ENCODE assay signal across 1 cellular context in the genomic region with DNA sequence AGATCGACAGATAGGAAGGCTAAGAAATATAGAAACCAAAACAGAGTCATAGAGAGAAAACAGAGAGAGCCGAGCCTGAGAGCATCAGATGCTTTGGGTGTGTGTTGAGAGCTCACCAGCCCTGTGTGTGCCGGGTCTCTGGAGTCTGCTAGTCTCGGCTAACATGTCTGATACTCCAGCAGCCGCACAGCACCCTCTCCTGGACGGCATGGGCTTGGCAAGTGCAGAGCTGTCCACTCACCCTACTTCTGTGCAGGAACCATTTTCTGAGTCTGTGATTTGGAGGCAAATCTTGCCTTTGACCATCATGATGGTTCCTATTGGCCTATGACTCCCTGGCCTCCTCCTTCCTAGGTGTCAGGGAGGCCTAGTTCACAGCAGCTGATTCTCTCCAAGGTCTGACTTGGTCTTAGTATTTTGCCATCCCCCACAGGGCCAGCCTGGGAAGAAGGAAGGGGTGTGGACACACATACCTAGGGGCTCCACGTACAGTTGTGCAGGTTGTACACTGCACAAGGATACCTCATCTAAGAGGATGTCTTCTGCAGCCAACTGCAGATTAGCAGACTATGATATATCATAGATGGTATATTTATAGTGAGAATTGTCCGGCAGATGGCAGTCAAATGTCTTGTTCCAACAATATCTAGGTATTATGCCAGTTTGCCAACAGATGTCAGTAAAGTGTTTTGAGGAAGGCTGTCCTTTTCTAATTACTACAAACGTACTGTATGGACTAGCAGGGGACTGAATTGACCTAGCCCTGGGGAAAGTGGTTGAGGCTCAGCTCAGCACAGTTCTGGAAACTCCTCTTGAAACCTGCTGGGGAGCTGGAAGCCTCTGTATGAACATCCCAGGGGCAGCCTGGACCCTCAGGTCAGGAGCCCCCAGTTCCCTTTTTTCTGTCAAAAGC.
A peak's percentile ranks its signal among the peaks of the same experiment; 100 is the strongest.
TF ChIP-seq lines count a peak whose summit lies in the region.

No MANE protein-coding gene starts in this region.

TF ChIP-seq in HepG2, 621 proteins besides CTCF, POLR2A, EP300 and RAD21 (continued from another document and continues in another):
- TF ChIP-seq TGIF2 (CRISPR knock-in tag; IDR thresholded peaks at IDR 0.05) (no peak; the same call in 1 of the 2 replicates), LRRFIP1 (CRISPR knock-in tag; conservative IDR thresholded peaks at IDR 0.05) (no peak), HNRNPLL (IDR thresholded peaks at IDR 0.05; ENCODE audit: low read depth, low read length, poor library complexity, severe bottlenecking) (no peak), ZNF441 (CRISPR knock-in tag; IDR thresholded peaks at IDR 0.05; ENCODE audit: borderline replicate concordance) (no peak), CBX1 (IDR thresholded peaks at IDR 0.05; ENCODE audit: low read depth) (peak; percentile 45), ZSCAN30 (CRISPR knock-in tag; IDR thresholded peaks at IDR 0.05) (no peak), REXO4 (CRISPR knock-in tag; IDR thresholded peaks at IDR 0.05; ENCODE audit: borderline replicate concordance) (no peak), HNF4A (CRISPR knock-in tag; IDR thresholded peaks at IDR 0.05) (no peak), KDM1A (CRISPR knock-in tag; IDR thresholded peaks at IDR 0.05) (peak; percentile 71; the same call in 1 of the 2 replicates), ZNF34 (CRISPR knock-in tag; IDR thresholded peaks at IDR 0.05; ENCODE audit: borderline replicate concordance) (0 out of 2 replicates have a peak, but pooled peaks have one; percentile 47), DPF2 (CRISPR knock-in tag; IDR thresholded peaks at IDR 0.05; ENCODE audit: borderline replicate concordance, low read depth) (no peak), ZNF607 (CRISPR knock-in tag; IDR thresholded peaks at IDR 0.05; ENCODE audit: borderline replicate concordance) (no peak), ETV5 (CRISPR knock-in tag; IDR thresholded peaks at IDR 0.05; ENCODE audit: borderline replicate concordance) (no peak; the same call in 1 of the 2 replicates), PTBP1 (IDR thresholded peaks at IDR 0.05; ENCODE audit: low read depth, low read length, poor library complexity, severe bottlenecking) (no peak), ATF2 (CRISPR knock-in tag; IDR thresholded peaks at IDR 0.05) (no peak), MED1 (CRISPR knock-in tag; IDR thresholded peaks at IDR 0.05) (peak; percentile 37), SKIL (CRISPR knock-in tag; IDR thresholded peaks at IDR 0.05; ENCODE audit: borderline replicate concordance) (no peak), XBP1 (CRISPR knock-in tag; IDR thresholded peaks at IDR 0.05) (no peak), SMC3 (IDR thresholded peaks at IDR 0.05; ENCODE audit: low read length) (peak; percentile 89), GZF1 (CRISPR knock-in tag; IDR thresholded peaks at IDR 0.05) (no peak; the same call in 1 of the 2 replicates), NR1H2 (CRISPR knock-in tag; IDR thresholded peaks at IDR 0.05; ENCODE audit: borderline replicate concordance, low read depth) (no peak), TBL1XR1 (IDR thresholded peaks at IDR 0.05; ENCODE audit: borderline replicate concordance, low read length, partially characterized antibody) (peak; percentile 9), MXD4 (CRISPR knock-in tag; IDR thresholded peaks at IDR 0.05) (no peak), CENPT (CRISPR knock-in tag; IDR thresholded peaks at IDR 0.05; ENCODE audit: low read depth) (no peak), PHF8 (CRISPR knock-in tag; IDR thresholded peaks at IDR 0.05) (no peak), RAD51 (IDR thresholded peaks at IDR 0.05; ENCODE audit: borderline replicate concordance) (no peak), ZNF572 (CRISPR knock-in tag; IDR thresholded peaks at IDR 0.05) (0 out of 2 replicates have a peak, but pooled peaks have one; percentile 13), ATF5 (CRISPR knock-in tag; IDR thresholded peaks at IDR 0.05; ENCODE audit: low read depth) (no peak), MEIS2 (CRISPR knock-in tag; IDR thresholded peaks at IDR 0.05) (0 out of 2 replicates have a peak, but pooled peaks have one; percentile 23), NFYB (CRISPR knock-in tag; IDR thresholded peaks at IDR 0.05) (no peak), DNMT3B (CRISPR knock-in tag; conservative IDR thresholded peaks at IDR 0.05) (peak; percentile 47; the same call in 1 of the 2 replicates), HNRNPK (IDR thresholded peaks at IDR 0.05; ENCODE audit: low read depth, low read length, poor library complexity, severe bottlenecking) (no peak), RELA (CRISPR knock-in tag; IDR thresholded peaks at IDR 0.05) (no peak), TFAP4 (IDR thresholded peaks at IDR 0.05; ENCODE audit: borderline replicate concordance, low read depth) (no peak), CREB1 (IDR thresholded peaks at IDR 0.05) (no peak), CREB1 (CRISPR knock-in tag; IDR thresholded peaks at IDR 0.05) (no peak), RBFOX2 (IDR thresholded peaks at IDR 0.05; ENCODE audit: low read depth, low read length) (no peak), ZNF414 (CRISPR knock-in tag; IDR thresholded peaks at IDR 0.05) (no peak), JUND (CRISPR knock-in tag; IDR thresholded peaks at IDR 0.05) (no peak), ZNF331 (CRISPR knock-in tag; IDR thresholded peaks at IDR 0.05) (0 out of 2 replicates have a peak, but pooled peaks have one; percentile 20), SP140L (CRISPR knock-in tag; IDR thresholded peaks at IDR 0.05; ENCODE audit: borderline replicate concordance) (no peak)
- TF ChIP-seq, protein P1, sequence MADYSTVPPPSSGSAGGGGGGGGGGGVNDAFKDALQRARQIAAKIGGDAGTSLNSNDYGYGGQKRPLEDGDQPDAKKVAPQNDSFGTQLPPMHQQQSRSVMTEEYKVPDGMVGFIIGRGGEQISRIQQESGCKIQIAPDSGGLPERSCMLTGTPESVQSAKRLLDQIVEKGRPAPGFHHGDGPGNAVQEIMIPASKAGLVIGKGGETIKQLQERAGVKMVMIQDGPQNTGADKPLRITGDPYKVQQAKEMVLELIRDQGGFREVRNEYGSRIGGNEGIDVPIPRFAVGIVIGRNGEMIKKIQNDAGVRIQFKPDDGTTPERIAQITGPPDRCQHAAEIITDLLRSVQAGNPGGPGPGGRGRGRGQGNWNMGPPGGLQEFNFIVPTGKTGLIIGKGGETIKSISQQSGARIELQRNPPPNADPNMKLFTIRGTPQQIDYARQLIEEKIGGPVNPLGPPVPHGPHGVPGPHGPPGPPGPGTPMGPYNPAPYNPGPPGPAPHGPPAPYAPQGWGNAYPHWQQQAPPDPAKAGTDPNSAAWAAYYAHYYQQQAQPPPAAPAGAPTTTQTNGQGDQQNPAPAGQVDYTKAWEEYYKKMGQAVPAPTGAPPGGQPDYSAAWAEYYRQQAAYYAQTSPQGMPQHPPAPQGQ (CRISPR knock-in tag; IDR thresholded peaks at IDR 0.05; ENCODE audit: borderline replicate concordance) = no peak
- TF ChIP-seq, protein P2, sequence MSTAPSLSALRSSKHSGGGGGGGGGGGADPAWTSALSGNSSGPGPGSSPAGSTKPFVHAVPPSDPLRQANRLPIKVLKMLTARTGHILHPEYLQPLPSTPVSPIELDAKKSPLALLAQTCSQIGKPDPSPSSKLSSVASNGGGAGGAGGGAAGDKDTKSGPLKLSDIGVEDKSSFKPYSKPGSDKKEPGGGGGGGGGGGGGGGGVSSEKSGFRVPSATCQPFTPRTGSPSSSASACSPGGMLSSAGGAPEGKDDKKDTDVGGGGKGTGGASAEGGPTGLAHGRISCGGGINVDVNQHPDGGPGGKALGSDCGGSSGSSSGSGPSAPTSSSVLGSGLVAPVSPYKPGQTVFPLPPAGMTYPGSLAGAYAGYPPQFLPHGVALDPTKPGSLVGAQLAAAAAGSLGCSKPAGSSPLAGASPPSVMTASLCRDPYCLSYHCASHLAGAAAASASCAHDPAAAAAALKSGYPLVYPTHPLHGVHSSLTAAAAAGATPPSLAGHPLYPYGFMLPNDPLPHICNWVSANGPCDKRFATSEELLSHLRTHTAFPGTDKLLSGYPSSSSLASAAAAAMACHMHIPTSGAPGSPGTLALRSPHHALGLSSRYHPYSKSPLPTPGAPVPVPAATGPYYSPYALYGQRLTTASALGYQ (CRISPR knock-in tag; IDR thresholded peaks at IDR 0.05) = no peak
- TF ChIP-seq, protein P3, sequence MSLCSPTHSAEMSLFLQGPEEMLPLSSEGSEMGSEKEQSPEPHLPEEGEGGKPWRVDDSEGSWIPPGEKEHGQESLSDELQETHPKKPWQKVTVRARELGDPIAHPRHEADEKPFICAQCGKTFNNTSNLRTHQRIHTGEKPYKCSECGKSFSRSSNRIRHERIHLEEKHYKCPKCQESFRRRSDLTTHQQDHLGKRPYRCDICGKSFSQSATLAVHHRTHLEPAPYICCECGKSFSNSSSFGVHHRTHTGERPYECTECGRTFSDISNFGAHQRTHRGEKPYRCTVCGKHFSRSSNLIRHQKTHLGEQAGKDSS (CRISPR knock-in tag; IDR thresholded peaks at IDR 0.05; ENCODE audit: borderline replicate concordance, low read depth) = no peak
- TF ChIP-seq, protein P4, sequence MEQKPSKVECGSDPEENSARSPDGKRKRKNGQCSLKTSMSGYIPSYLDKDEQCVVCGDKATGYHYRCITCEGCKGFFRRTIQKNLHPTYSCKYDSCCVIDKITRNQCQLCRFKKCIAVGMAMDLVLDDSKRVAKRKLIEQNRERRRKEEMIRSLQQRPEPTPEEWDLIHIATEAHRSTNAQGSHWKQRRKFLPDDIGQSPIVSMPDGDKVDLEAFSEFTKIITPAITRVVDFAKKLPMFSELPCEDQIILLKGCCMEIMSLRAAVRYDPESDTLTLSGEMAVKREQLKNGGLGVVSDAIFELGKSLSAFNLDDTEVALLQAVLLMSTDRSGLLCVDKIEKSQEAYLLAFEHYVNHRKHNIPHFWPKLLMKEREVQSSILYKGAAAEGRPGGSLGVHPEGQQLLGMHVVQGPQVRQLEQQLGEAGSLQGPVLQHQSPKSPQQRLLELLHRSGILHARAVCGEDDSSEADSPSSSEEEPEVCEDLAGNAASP (CRISPR knock-in tag; IDR thresholded peaks at IDR 0.05; ENCODE audit: borderline replicate concordance) = peak; percentile 15; the same call in 1 of the 2 replicates
